In genomic region chr9:4901401-4902134, GRCh38 we compare ENCODE assay signal across 8 cellular contexts.
A peak's percentile ranks its signal among the peaks of the same experiment; 100 is the strongest.
DNase-seq lines count a peak whose midpoint lies in the region; ATAC-seq and TF ChIP-seq lines count a peak whose summit lies in the region.
"Not testable (repeated sequence)": the region's sequence is repeated elsewhere in the genome, so short reads cannot be mapped to it uniquely, and the experiment has no call there.

No MANE protein-coding gene starts in this region.

- not testable (repeated sequence) for H3K79me2 ChIP-seq in SK-N-SH (ENCODE audit: insufficient read depth)

- H3K27me3 Mint-ChIP-seq in Calu3 (ENCODE audit: unreplicated experiment); activated T-helper 17 cell treated with anti-CD3 and anti-CD28 coated beads, Interleukin-2, amount 50 U/mL, for 72 hours; endodermal cell (ENCODE audit: insufficient read depth); immature natural killer cell (ENCODE audit: low read depth in 3 of 3); naive thymus-derived CD8-positive, alpha-beta T cell; stimulated activated memory B cell treated with anti-CD40 and anti-IgM and Interleukin-4, amounts not matched to agents 10 μg/mL and 1 μg/mL and 100 μg/mL, for 72 hours: not testable (repeated sequence)

- BruUV-seq in Calu3 (replicated peaks; lab: Mats Ljungman, UMichigan), result TSS peak; percentile 45

- H3F3A ChIP-seq in SK-N-SH (replicated peaks; ENCODE audit: insufficient read depth), result not testable (repeated sequence)

- not testable (repeated sequence) for H3K27me3 ChIP-seq in SK-N-SH (ENCODE audit: insufficient read depth); endodermal cell (ENCODE audit: control insufficient read depth, insufficient read depth, low read length, poor library complexity, severe bottlenecking)

- not testable (repeated sequence) for H2AFZ ChIP-seq in SK-N-SH (ENCODE audit: low read depth)

- CTCF ChIA-PET in Calu3 (lab: Charles Lee), result interaction anchor here (1.1 kb wide), 1 partner anchor 68 kb away, joined by 3 read pairs; no protein-coding TSS in a partner anchor
- CTCF ChIA-PET in SK-N-SH (lab: Yijun Ruan, JAX), result not testable (repeated sequence)

- H3K36me3 Mint-ChIP-seq in Calu3 (ENCODE audit: insufficient read depth, unreplicated experiment); activated T-helper 17 cell treated with anti-CD3 and anti-CD28 coated beads, Interleukin-2, amount 50 U/mL, for 72 hours (ENCODE audit: low read depth); endodermal cell (ENCODE audit: low read depth): not testable (repeated sequence)
- peaks cover 6 to 32% (median 30%) of the 10 kb centered on the region in 3 donors for H3K36me3 Mint-ChIP-seq in immature natural killer cell
- H3K36me3 Mint-ChIP-seq in naive thymus-derived CD8-positive, alpha-beta T cell, result peaks cover 7 to 35% (median 30%) of the 10 kb centered on the region in 3 donors
- H3K36me3 Mint-ChIP-seq in stimulated activated memory B cell treated with anti-CD40 and anti-IgM and Interleukin-4, amounts not matched to agents 10 μg/mL and 1 μg/mL and 100 μg/mL, for 72 hours, result peaks cover 36% of the 10 kb centered on the region

- peak overlapping the region; percentile 15; the same call in 1 of the 2 replicates for H3K4me2 ChIP-seq in SK-N-SH

- ATAC-seq in activated T-helper 17 cell treated with anti-CD3 and anti-CD28 coated beads, Interleukin-2, amount 50 U/mL, for 72 hours (replicated peaks), result peak; percentile 59
- ATAC-seq in naive thymus-derived CD8-positive, alpha-beta T cell, result peak; percentile 52 to 55
- ATAC-seq in stimulated activated memory B cell treated with anti-CD40 and anti-IgM and Interleukin-4, amounts not matched to agents 10 μg/mL and 1 μg/mL and 100 μg/mL, for 72 hours, result not testable (repeated sequence)

- H3K9ac ChIP-seq in SK-N-SH; endodermal cell (ENCODE audit: extremely low read depth, low read length, poor library complexity, severe bottlenecking): not testable (repeated sequence)

- H4K20me1 ChIP-seq in SK-N-SH (ENCODE audit: insufficient read depth), result not testable (repeated sequence)

- not testable (repeated sequence) for H3K4me1 Mint-ChIP-seq in Calu3 (ENCODE audit: low read depth, unreplicated experiment); activated T-helper 17 cell treated with anti-CD3 and anti-CD28 coated beads, Interleukin-2, amount 50 U/mL, for 72 hours; endodermal cell; stimulated activated memory B cell treated with anti-CD40 and anti-IgM and Interleukin-4, amounts not matched to agents 10 μg/mL and 1 μg/mL and 100 μg/mL, for 72 hours
- H3K4me1 Mint-ChIP-seq in immature natural killer cell, result peaks cover 14% of the 10 kb centered on the region in 2 donors
- peaks cover 0 to 10% (median 6%) of the 10 kb centered on the region in 4 donors for H3K4me1 Mint-ChIP-seq in naive thymus-derived CD8-positive, alpha-beta T cell

- H3K36me3 ChIP-seq in SK-N-SH (replicated peaks in 1 of 2; ENCODE audit: control insufficient read depth in 1 of 2, insufficient read depth in 2 of 2, low read length in 1 of 2); endodermal cell (ENCODE audit: control insufficient read depth, insufficient read depth, low read length): not testable (repeated sequence)

- intact Hi-C loops in Calu3 (cut with micrococcal nuclease; ENCODE audit: unreplicated experiment), result not testable (repeated sequence)

- peak overlapping the region; percentile 43 for H3K4me3 Mint-ChIP-seq in Calu3 (ENCODE audit: low read depth, unreplicated experiment)
- H3K4me3 Mint-ChIP-seq in activated T-helper 17 cell treated with anti-CD3 and anti-CD28 coated beads, Interleukin-2, amount 50 U/mL, for 72 hours, result peak overlapping the region; percentile 48
- not testable (repeated sequence) for H3K4me3 Mint-ChIP-seq in endodermal cell
- H3K4me3 Mint-ChIP-seq in immature natural killer cell, result peak overlapping the region; percentile 57 to 70 (median 66)
- H3K4me3 Mint-ChIP-seq in naive thymus-derived CD8-positive, alpha-beta T cell, result peak overlapping the region in 9 of 10 donors; percentile 6 to 64 (median 36)
- peak overlapping the region; percentile 41 for H3K4me3 Mint-ChIP-seq in stimulated activated memory B cell treated with anti-CD40 and anti-IgM and Interleukin-4, amounts not matched to agents 10 μg/mL and 1 μg/mL and 100 μg/mL, for 72 hours

- H3K27ac ChIP-seq in SK-N-SH (ENCODE audit: low read depth in 2 of 2, low read length in 1 of 2); endodermal cell (ENCODE audit: low read depth, low read length): not testable (repeated sequence)

- not testable (repeated sequence) for TF ChIP-seq EP300 in SK-N-SH (IDR thresholded peaks at IDR 0.05; ENCODE audit: borderline replicate concordance in 1 of 2, low read depth in 1 of 2, low read length in 1 of 2)

- not testable (repeated sequence) for H3K4me3 ChIP-seq in SK-N-SH (ENCODE audit: low read depth in 2 of 2, low read length in 1 of 2); endodermal cell (ENCODE audit: low read length)

- POLR2A ChIA-PET in SK-N-SH (lab: Yijun Ruan, JAX), result not testable (repeated sequence)
- POLR2A ChIA-PET in naive thymus-derived CD8-positive, alpha-beta T cell (lab: Charles Lee), result interaction anchor here (0.7 to 1.2 kb wide), 3 partner anchors 33 to 109 kb away, joined by 3 to 4 read pairs (median 4); no protein-coding TSS in a partner anchor

- not testable (repeated sequence) for H3K9me2 ChIP-seq in SK-N-SH

- WGBS in SK-N-SH (ENCODE audit: low lambda C conversion rate), result 84% methylated on average over 8 of the region's 11 CpGs
- WGBS in endodermal cell (ENCODE audit: insufficient coverage in 1 of 2, insufficient read length in 1 of 2), 2 experiments, result 61 to 68% methylated on average over 10 to 11 of the region's 11 CpGs

- TF ChIP-seq RAD21 in SK-N-SH (IDR thresholded peaks at IDR 0.05; ENCODE audit: low read length), result not testable (repeated sequence)

- not testable (repeated sequence) for H3K9me3 Mint-ChIP-seq in Calu3 (ENCODE audit: low read depth, unreplicated experiment); activated T-helper 17 cell treated with anti-CD3 and anti-CD28 coated beads, Interleukin-2, amount 50 U/mL, for 72 hours
- peaks cover 18% of the 10 kb centered on the region for H3K9me3 Mint-ChIP-seq in endodermal cell
- peaks cover 28 to 47% (median 37%) of the 10 kb centered on the region in 6 donors for H3K9me3 Mint-ChIP-seq in immature natural killer cell
- H3K9me3 Mint-ChIP-seq in naive thymus-derived CD8-positive, alpha-beta T cell, result peaks cover 8 to 40% (median 27%) of the 10 kb centered on the region in 9 donors
- peaks cover 11% of the 10 kb centered on the region for H3K9me3 Mint-ChIP-seq in stimulated activated memory B cell treated with anti-CD40 and anti-IgM and Interleukin-4, amounts not matched to agents 10 μg/mL and 1 μg/mL and 100 μg/mL, for 72 hours

- not testable (repeated sequence) for TF ChIP-seq CTCF in Calu3 (IDR thresholded peaks at IDR 0.05; ENCODE audit: unreplicated experiment); SK-N-SH (IDR thresholded peaks at IDR 0.05); endodermal cell (conservative IDR thresholded peaks at IDR 0.05)

- H3K27ac Mint-ChIP-seq in Calu3 (ENCODE audit: unreplicated experiment); activated T-helper 17 cell treated with anti-CD3 and anti-CD28 coated beads, Interleukin-2, amount 50 U/mL, for 72 hours: not testable (repeated sequence)
- H3K27ac Mint-ChIP-seq in endodermal cell, result peak overlapping the region; percentile 76
- peak overlapping the region; percentile 58 to 85 (median 72) for H3K27ac Mint-ChIP-seq in immature natural killer cell
- peak overlapping the region in 9 of 10 donors; percentile 52 to 88 (median 66) for H3K27ac Mint-ChIP-seq in naive thymus-derived CD8-positive, alpha-beta T cell
- peak overlapping the region; percentile 78 for H3K27ac Mint-ChIP-seq in stimulated activated memory B cell treated with anti-CD40 and anti-IgM and Interleukin-4, amounts not matched to agents 10 μg/mL and 1 μg/mL and 100 μg/mL, for 72 hours

- peak; percentile 61 for DNase-seq in Calu3
- peak; percentile 81 for DNase-seq in HT1080 (ENCODE audit: low read depth)
- DNase-seq in SK-N-SH, result not testable (repeated sequence)
- DNase-seq in endodermal cell, result peak; percentile 76
- DNase-seq in immature natural killer cell, result peak; percentile 20 to 35 (median 32)
- DNase-seq in naive thymus-derived CD8-positive, alpha-beta T cell, result peak in 5 of 10 donors; percentile 5 to 35 (median 9)

- H3K9me3 ChIP-seq in SK-N-SH; endodermal cell (ENCODE audit: control insufficient read depth, low read length): not testable (repeated sequence)

- H3K4me1 ChIP-seq in SK-N-SH (ENCODE audit: control insufficient read depth in 1 of 2, insufficient read depth in 2 of 2, low read depth in 1 of 2, low read length in 1 of 2), result peaks cover 0 to 11% of the 10 kb centered on the region in 2 experiments; a peak in 1 of 4 replicates
- not testable (repeated sequence) for H3K4me1 ChIP-seq in endodermal cell (ENCODE audit: control insufficient read depth, insufficient read depth, low read length)
